In the genomic region with DNA sequence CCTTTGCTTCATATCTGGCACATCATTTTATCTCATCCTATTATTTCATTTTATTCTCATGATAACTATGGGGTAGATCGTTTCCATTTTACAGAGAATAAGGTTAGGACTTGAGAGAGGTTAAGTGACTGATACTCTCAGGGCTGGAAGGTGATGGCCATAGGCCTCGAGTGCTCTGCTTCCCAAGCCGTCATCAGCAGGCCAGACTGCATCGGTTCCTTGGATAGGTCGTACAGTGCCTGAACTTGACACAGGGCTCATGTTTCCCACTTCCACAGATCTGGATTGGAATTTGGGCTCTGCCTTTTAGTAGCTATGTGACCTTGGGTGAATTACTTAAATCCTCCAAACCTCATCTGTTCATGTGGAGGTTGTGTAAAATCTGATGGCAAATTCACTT, we compare ENCODE assay signal across 32 cellular contexts.
DNase-seq lines count a peak whose midpoint lies in the region; ATAC-seq, FAIRE-seq and TF ChIP-seq lines count a peak whose summit lies in the region.
"Had no signal": no experiment of that assay in that cellular context is flagged by ENCODE, and none has a peak within 500 bp of the region (broad histone marks: within the 10 kb centered on the region; RNA-seq: fewer than 3 reads in every experiment).

No MANE protein-coding gene starts in this region.

- peaks cover 24% of the 10 kb centered on the region for H3K4me1 ChIP-seq in CD8-positive, alpha-beta T cell (ENCODE audit: insufficient read depth, low read length)
- H3K4me1 ChIP-seq in GM12878 (ENCODE audit: control insufficient read depth, insufficient read depth, low read length) (no peaks in the 10 kb centered on the region), gastrocnemius medialis (peaks cover 44 to 49% of the 10 kb centered on the region in 2 donors)
- H3K4me1 ChIP-seq: adrenal gland, parathyroid adenoma, thyroid gland had no signal

- H3K27me3 Mint-ChIP-seq in activated T-cell treated with anti-CD3 and anti-CD28 coated beads, Interleukin-2, amount 50 U/mL, for 24 hours, result no peaks in the 10 kb centered on the region
- H3K27me3 Mint-ChIP-seq in CD8-positive, alpha-beta T cell (ENCODE audit: low read depth), result no peaks in the 10 kb centered on the region

- H3K4me3 ChIP-seq in CD8-positive, alpha-beta T cell (ENCODE audit: low read depth, low read length), result no peak overlapping the region
- H3K4me3 ChIP-seq in GM12878 (no peak overlapping the region), gastrocnemius medialis (no peak overlapping the region)
- H3K4me3 ChIP-seq: adrenal gland, body of pancreas, dorsolateral prefrontal cortex, lung, mucosa of descending colon, smooth muscle cell, stomach, thyroid gland had no signal

- FAIRE-seq in GM12878 (lab: Jason Lieb, UNC), result no peak
- FAIRE-seq: HepG2 had no signal

- no peak overlapping the region for H3K4me2 ChIP-seq in GM12878 (ENCODE audit: control insufficient read depth, insufficient read depth)
- H3K4me2 ChIP-seq: smooth muscle cell had no signal

- POLR2A ChIA-PET in CD8-positive, alpha-beta T cell (lab: Charles Lee), result interaction anchor here (1.2 to 1.8 kb wide), 2 partner anchors 14 to 16 kb away, joined by 5 read pairs; no protein-coding TSS in a partner anchor
- POLR2A ChIA-PET in GM12878 (lab: Charles Lee), result no interaction called here

- RAD21 ChIA-PET in GM12878 (lab: Charles Lee; ENCODE audit: unreplicated experiment), result interaction anchor here (0.7 kb wide), 1 partner anchor 11 kb away, joined by 3 read pairs; no protein-coding TSS in a partner anchor

- BruUV-seq in GM12878 (replicated peaks; lab: Mats Ljungman, UMichigan), result no TSS peak

- H3K27ac Mint-ChIP-seq in activated T-cell treated with anti-CD3 and anti-CD28 coated beads, Interleukin-2, amount 50 U/mL, for 24 hours, result peak overlapping the region; percentile 41
- peak overlapping the region; percentile 70 for H3K27ac Mint-ChIP-seq in CD8-positive, alpha-beta T cell

- no peak for TF ChIP-seq CTCF in CD8-positive, alpha-beta T cell (IDR thresholded peaks at IDR 0.05)
- TF ChIP-seq CTCF in GM12878 (IDR thresholded peaks at IDR 0.05 in 2 of 3, conservative IDR thresholded peaks at IDR 0.05 in 1 of 3; ENCODE audit: control insufficient read depth in 2 of 3, extremely low read depth in 1 of 3, insufficient read depth in 1 of 3, low read depth in 3 of 3, low read length in 3 of 3) (no peak), gastrocnemius medialis (IDR thresholded peaks at IDR 0.05 in 4 of 5, conservative IDR thresholded peaks at IDR 0.05 in 1 of 5) (no peak)

- no peak overlapping the region for H3K27ac ChIP-seq in CD8-positive, alpha-beta T cell (ENCODE audit: low read depth, low read length)
- H3K27ac ChIP-seq in GM12878 (ENCODE audit: control insufficient read depth, insufficient read depth) (no peak overlapping the region), gastrocnemius medialis (peak overlapping the region; percentile 68 to 88 (median 80))
- H3K27ac ChIP-seq: adrenal gland, body of pancreas, dorsolateral prefrontal cortex, parathyroid adenoma, stomach, thyroid gland had no signal

- H2AFZ ChIP-seq in GM12878 (ENCODE audit: control insufficient read depth, low read depth, low read length), result no peak overlapping the region
- H2AFZ ChIP-seq: parathyroid adenoma had no signal

- DNase-seq in activated T-cell treated with anti-CD3 and anti-CD28 coated beads, Interleukin-2, amount 50 U/mL, for 24 hours, result no peak
- no peak for DNase-seq in activated T-cell treated with anti-CD3 and anti-CD28 coated beads for 4 hours
- no peak for DNase-seq in CD8-positive, alpha-beta T cell
- no peak for DNase-seq in GM12878 (ENCODE audit: low read depth, low spot score)
- DNase-seq in gastrocnemius medialis, result no peak
- no peak for DNase-seq in cerebellar cortex (ENCODE audit: low spot score)
- DNase-seq: activated CD4-positive, alpha-beta T cell treated with anti-CD3 and anti-CD28 coated beads for 4 hours; activated T-cell treated with anti-CD3 and anti-CD28 coated beads, Interleukin-2, amount 50 U/mL, for 48 hours; adrenal gland; body of pancreas; DMS53; dorsolateral prefrontal cortex; foreskin melanocyte; Kasumi-1; kidney glomerular epithelial cell; mucosa of descending colon; NCI-H1417; NCI-H2029; NCI-H345; NCI-H774; stimulated activated CD4-positive, alpha-beta T cell treated with anti-CD3 and anti-CD28 coated beads, Interleukin-1b, Interleukin-23, amount 100 ng/mL, for 48 hours; stomach; SW 1271; thyroid gland had no signal

- H3K79me2 ChIP-seq in GM12878 (ENCODE audit: control insufficient read depth, insufficient read depth, low read length), result peaks cover 79% of the 10 kb centered on the region
- H3K79me2 ChIP-seq: parathyroid adenoma had no signal

- TF ChIP-seq POLR2A in GM12878 (IDR thresholded peaks at IDR 0.05; ENCODE audit: low read depth, low read length) (no peak), gastrocnemius medialis (IDR thresholded peaks at IDR 0.05) (no peak)

- TF ChIP-seq EP300 in GM12878 (IDR thresholded peaks at IDR 0.05; ENCODE audit: borderline replicate concordance in 1 of 2, control insufficient read depth in 1 of 2, low read depth in 2 of 2, low read length in 2 of 2), result no peak

- H3K9ac ChIP-seq in GM12878 (ENCODE audit: control insufficient read depth, insufficient read depth, low read length), result no peak overlapping the region
- H3K9ac ChIP-seq: parathyroid adenoma had no signal

- in situ Hi-C loops in GM12878 (cut with MboI), result no loop called here
- in situ Hi-C loops in gastrocnemius medialis (cut with MboI; ENCODE audit: low sequenced_read_pairs in 4 of 4), result no loop called here

- ATAC-seq in CD8-positive, alpha-beta T cell, result no peak
- ATAC-seq in GM12878 (no peak), gastrocnemius medialis (peak; percentile 48 to 77), GM18868 (IDR thresholded peaks at IDR 0.05; ENCODE audit: unreplicated experiment) (no peak), HG03045 (IDR thresholded peaks at IDR 0.05; ENCODE audit: unreplicated experiment) (no peak)
- ATAC-seq: body of pancreas, HCT116, HepG2, mucosa of descending colon had no signal

- CTCF ChIA-PET in CD8-positive, alpha-beta T cell (lab: Charles Lee), result interaction anchor here (0.7 to 2.4 kb wide), 2 partner anchors 26 to 467 kb away, joined by 3 to 11 read pairs; no protein-coding TSS in a partner anchor
- CTCF ChIA-PET in GM12878 (lab: Yijun Ruan, JAX), result interaction anchor here (1.3 to 2.9 kb wide), 2 partner anchors 10 to 115 kb away, joined by 3 to 11 read pairs; no protein-coding TSS in a partner anchor

- SMC1A ChIA-PET in GM12878 (lab: Charles Lee; ENCODE audit: uncharacterized antibody, unreplicated experiment), result interaction anchor here (0.6 to 1.4 kb wide), 6 partner anchors 9 to 85 kb away, joined by 3 to 5 read pairs (median 3); no protein-coding TSS in a partner anchor

- H4K20me1 ChIP-seq in GM12878 (ENCODE audit: control insufficient read depth, insufficient read depth), result peaks cover 4% of the 10 kb centered on the region

- no peaks in the 10 kb centered on the region for H3K36me3 ChIP-seq in CD8-positive, alpha-beta T cell (ENCODE audit: insufficient read depth, low read length)
- H3K36me3 ChIP-seq in GM12878 (ENCODE audit: control insufficient read depth in 2 of 2, insufficient read depth in 2 of 2, low read length in 1 of 2), result peaks cover 14 to 15% of the 10 kb centered on the region in 2 experiments
- no peaks in the 10 kb centered on the region for H3K36me3 ChIP-seq in gastrocnemius medialis
- H3K36me3 ChIP-seq: adrenal gland, thyroid gland had no signal

- no peak for TF ChIP-seq RAD21 in GM12878 (IDR thresholded peaks at IDR 0.05; ENCODE audit: insufficient read depth, low read depth, low read length)

- H3K27me3 ChIP-seq in CD8-positive, alpha-beta T cell (ENCODE audit: insufficient read depth, low read length), result no peaks in the 10 kb centered on the region
- H3K27me3 ChIP-seq in GM12878 (replicated peaks in 1 of 2; ENCODE audit: control insufficient read depth in 2 of 2, insufficient read depth in 2 of 2, low read length in 1 of 2), result no peaks in the 10 kb centered on the region
- no peaks in the 10 kb centered on the region for H3K27me3 ChIP-seq in gastrocnemius medialis
- H3K27me3 ChIP-seq: adrenal gland, body of pancreas, dorsolateral prefrontal cortex, stomach, thyroid gland had no signal

- no peaks in the 10 kb centered on the region for H3K9me3 ChIP-seq in CD8-positive, alpha-beta T cell (ENCODE audit: low read length)
- no peaks in the 10 kb centered on the region for H3K9me3 ChIP-seq in GM12878 (replicated peaks; ENCODE audit: control insufficient read depth, insufficient read depth, low read length)
- H3K9me3 ChIP-seq in gastrocnemius medialis, result no peaks in the 10 kb centered on the region
- H3K9me3 ChIP-seq: adrenal gland, body of pancreas, mucosa of descending colon, stomach, thyroid gland had no signal

- H3K36me3 Mint-ChIP-seq in activated T-cell treated with anti-CD3 and anti-CD28 coated beads, Interleukin-2, amount 50 U/mL, for 24 hours (ENCODE audit: low read depth), result peaks cover 65% of the 10 kb centered on the region
- peaks cover 42% of the 10 kb centered on the region for H3K36me3 Mint-ChIP-seq in CD8-positive, alpha-beta T cell

- H3K4me1 Mint-ChIP-seq in activated T-cell treated with anti-CD3 and anti-CD28 coated beads, Interleukin-2, amount 50 U/mL, for 24 hours (ENCODE audit: low read depth), result peaks cover 62% of the 10 kb centered on the region
- H3K4me1 Mint-ChIP-seq in CD8-positive, alpha-beta T cell (ENCODE audit: low read depth), result peaks cover 64% of the 10 kb centered on the region

- no peak overlapping the region for H3K4me3 Mint-ChIP-seq in activated T-cell treated with anti-CD3 and anti-CD28 coated beads, Interleukin-2, amount 50 U/mL, for 24 hours
- no peak overlapping the region for H3K4me3 Mint-ChIP-seq in CD8-positive, alpha-beta T cell
- H3K4me3 Mint-ChIP-seq: neural crest cell had no signal

- H3K9me3 Mint-ChIP-seq in activated T-cell treated with anti-CD3 and anti-CD28 coated beads, Interleukin-2, amount 50 U/mL, for 24 hours, result no peaks in the 10 kb centered on the region
- H3K9me3 Mint-ChIP-seq in CD8-positive, alpha-beta T cell, result no peaks in the 10 kb centered on the region
- H3K9me3 Mint-ChIP-seq: neural crest cell had no signal

- intact Hi-C loops in CD8-positive, alpha-beta T cell (cut with DNase I, micrococcal nuclease), result loop anchor here in 1 of 2 experiments (2.0 kb wide), 1 partner anchor 15 kb away; no protein-coding TSS in a partner anchor
- intact Hi-C loops in GM12878 (cut with micrococcal nuclease; ENCODE audit: unreplicated experiment), result no loop called here
- intact Hi-C loops in gastrocnemius medialis (cut with DNase I; ENCODE audit: low total_unique reads), result no loop called here

- WGBS in GM12878 (ENCODE audit: insufficient coverage, insufficient replicate concordance, low lambda C conversion rate, missing lambda C conversion rate), result 98% methylated on average over 5 of the region's 5 CpGs

TF ChIP-seq in GM12878, 131 proteins besides CTCF, POLR2A, EP300 and RAD21:
- TF ChIP-seq POLR2AphosphoS5 (IDR thresholded peaks at IDR 0.05; ENCODE audit: low read length) (0 out of 2 replicates have a peak, but pooled peaks have one; percentile 32), SUPT20H (IDR thresholded peaks at IDR 0.05; ENCODE audit: borderline replicate concordance, control insufficient read depth, low read depth, low read length) (no peak)

Comparison
In these comparisons a context has a peak if more than half of its experiments do, and no peak if none do; other contexts are left out.
1. ATAC-seq: peak in gastrocnemius medialis (2 of 2); none in CD8-positive, alpha-beta T cell (single experiment), GM12878 (single experiment), GM18868 (single experiment) and HG03045 (single experiment).
2. H3K27ac ChIP-seq: peak in gastrocnemius medialis (4 of 4); none in CD8-positive, alpha-beta T cell (single experiment) and GM12878 (single experiment).